ENCODE assay signal across 8 cellular contexts in the genomic region with DNA sequence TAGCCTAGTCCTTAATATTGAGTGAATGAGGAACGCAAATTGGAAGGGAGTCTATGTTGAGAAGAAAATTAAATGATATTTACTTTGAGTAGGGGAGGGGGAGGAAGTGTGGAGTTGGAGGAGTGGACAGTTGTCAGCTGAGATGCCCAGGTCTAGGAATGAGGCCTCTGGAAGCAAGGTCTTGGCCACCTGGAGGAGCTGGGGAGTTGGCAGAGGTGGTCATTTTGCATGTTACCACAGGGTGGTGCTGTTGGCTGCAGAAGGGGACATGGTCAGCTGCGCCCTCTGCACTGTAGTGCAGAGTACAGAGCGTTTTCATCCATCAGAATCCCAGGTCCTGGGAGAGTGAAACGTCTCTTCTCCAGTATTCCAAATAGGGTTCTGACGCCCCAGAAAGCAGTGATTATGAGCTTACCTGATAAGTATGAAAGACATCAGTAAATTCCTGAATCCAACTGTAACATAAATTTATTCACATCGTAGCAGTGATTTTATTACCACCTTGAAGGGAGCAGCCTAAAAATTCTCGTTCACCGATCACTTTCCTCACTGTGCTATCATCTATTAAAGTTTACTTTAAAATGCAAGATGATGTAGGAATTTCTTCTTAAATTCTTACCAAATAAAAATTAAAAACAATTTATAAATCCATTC. TPM values are rescaled to one million over a fixed set of nuclear protein-coding genes. Genes with fewer than 3 reads are reported as not detected.
A peak's percentile ranks its signal among the peaks of the same experiment; 100 is the strongest.
DNase-seq lines count a peak whose midpoint lies in the region; ATAC-seq and TF ChIP-seq lines count a peak whose summit lies in the region.

No MANE protein-coding gene starts in this region.

- BruUV-seq in Calu3 (replicated peaks; lab: Mats Ljungman, UMichigan): no TSS peak

- no peaks in the 10 kb centered on the region for H3K9me3 Mint-ChIP-seq in Calu3 (ENCODE audit: low read depth, unreplicated experiment)
- no peaks in the 10 kb centered on the region for H3K9me3 Mint-ChIP-seq in activated naive CD4-positive, alpha-beta T cell treated with anti-CD3 and anti-CD28 coated beads, Interleukin-2, amount 50 U/mL, for 24 hours

- CTCF ChIA-PET in Calu3 (lab: Charles Lee): interaction anchor here (0.5 to 1.5 kb wide), 11 partner anchors 14 to 737 kb away, joined by 3 to 10 read pairs (median 4); a partner anchor contains a TSS

- no peak overlapping the region for H3K4me3 Mint-ChIP-seq in Calu3 (ENCODE audit: low read depth, unreplicated experiment)
- no peak overlapping the region for H3K4me3 Mint-ChIP-seq in activated naive CD4-positive, alpha-beta T cell treated with anti-CD3 and anti-CD28 coated beads, Interleukin-2, amount 50 U/mL, for 24 hours

- peak; percentile 88 for TF ChIP-seq CTCF in Calu3 (IDR thresholded peaks at IDR 0.05; ENCODE audit: unreplicated experiment)

- DNase-seq in Calu3 (peak; percentile 83), NOMO-1 (lab: John Stamatoyannopoulos, UW; ENCODE audit: unreplicated experiment in 2 of 2) (peak; percentile 3 to 43), head of caudate nucleus (peak; percentile 27 to 87 (median 70)), pons (ENCODE audit: low spot score) (peak; percentile 75)

- peaks cover 29% of the 10 kb centered on the region for H3K36me3 Mint-ChIP-seq in Calu3 (ENCODE audit: insufficient read depth, unreplicated experiment)
- peaks cover 13% of the 10 kb centered on the region for H3K36me3 Mint-ChIP-seq in activated naive CD4-positive, alpha-beta T cell treated with anti-CD3 and anti-CD28 coated beads, Interleukin-2, amount 50 U/mL, for 24 hours

- H3K27ac Mint-ChIP-seq in Calu3 (ENCODE audit: unreplicated experiment): no peak overlapping the region
- H3K27ac Mint-ChIP-seq in activated naive CD4-positive, alpha-beta T cell treated with anti-CD3 and anti-CD28 coated beads, Interleukin-2, amount 50 U/mL, for 24 hours: peak overlapping the region; percentile 52

- intact Hi-C loops in Calu3 (cut with micrococcal nuclease; ENCODE audit: unreplicated experiment) (no loop called here), head of caudate nucleus (cut with DNase I) (no loop called here)

- no peaks in the 10 kb centered on the region for H3K27me3 Mint-ChIP-seq in Calu3 (ENCODE audit: unreplicated experiment)
- no peaks in the 10 kb centered on the region for H3K27me3 Mint-ChIP-seq in activated naive CD4-positive, alpha-beta T cell treated with anti-CD3 and anti-CD28 coated beads, Interleukin-2, amount 50 U/mL, for 24 hours

- ATAC-seq in HG03378 (IDR thresholded peaks at IDR 0.05; ENCODE audit: unreplicated experiment) (peak; percentile 45), GM21423 (IDR thresholded peaks at IDR 0.05; ENCODE audit: unreplicated experiment) (no peak), GM21723 (IDR thresholded peaks at IDR 0.05; ENCODE audit: unreplicated experiment) (no peak)

- H3K4me1 Mint-ChIP-seq in Calu3 (ENCODE audit: low read depth, unreplicated experiment): no peaks in the 10 kb centered on the region
- H3K4me1 Mint-ChIP-seq in activated naive CD4-positive, alpha-beta T cell treated with anti-CD3 and anti-CD28 coated beads, Interleukin-2, amount 50 U/mL, for 24 hours: peaks cover 6% of the 10 kb centered on the region

RNA-seq across cellular contexts. Expression of a gene that starts 13.8 kb away (rescaled TPM):
- 207 and 209 TPM in 2 replicates for total RNA-seq in Calu3 (2022)

RNA-seq across cellular contexts. Expression of a gene that starts 34.7 kb away (rescaled TPM):
- 0.42 and 0.44 TPM in 2 replicates for total RNA-seq in Calu3 (2022)

RNA-seq across cellular contexts. Expression of a gene that starts 50.8 kb away (rescaled TPM):
- total RNA-seq in Calu3 (2022): 74.9 and 83.0 TPM in 2 replicates

Comparison
In these comparisons a context has a peak if more than half of its experiments do, and no peak if none do; other contexts are left out.
1. DNase-seq: peak in every context shown above with its lines; median percentile 83 in Calu3; 75 in pons; 70 in head of caudate nucleus; 23 in NOMO-1.